16 cellular contexts compared by ENCODE assay signal in genomic region chr1:15936025-15936424, GRCh38.
"Had no signal": no experiment of that assay in that cellular context is flagged by ENCODE, and none has a peak within 500 bp of the region (broad histone marks: within the 10 kb centered on the region; RNA-seq: fewer than 3 reads in every experiment).

No MANE protein-coding gene starts in this region.

- H3K27ac Mint-ChIP-seq: activated naive CD8-positive, alpha-beta T cell treated with anti-CD3 and anti-CD28 coated beads, Interleukin-2, amount 10 ng/mL, durations not matched to agents 7 days and 5 days; activated T-cell treated with anti-CD3 and anti-CD28 coated beads, Interleukin-2, amount 50 U/mL, for 72 hours had no signal

- H3K9me3 Mint-ChIP-seq: activated CD4-positive, alpha-beta memory T cell treated with anti-CD3 and anti-CD28 coated beads for 36 hours; activated naive CD8-positive, alpha-beta T cell treated with anti-CD3 and anti-CD28 coated beads, Interleukin-2, amount 10 ng/mL, durations not matched to agents 7 days and 5 days; activated T-cell treated with anti-CD3 and anti-CD28 coated beads, Interleukin-2, amount 50 U/mL, for 72 hours; effector memory CD8-positive, alpha-beta T cell; naive thymus-derived CD8-positive, alpha-beta T cell had no signal

- DNase-seq: activated CD4-positive, alpha-beta memory T cell treated with anti-CD3 and anti-CD28 coated beads for 36 hours; activated effector memory CD4-positive, alpha-beta T cell treated with anti-CD3 and anti-CD28 coated beads, Interleukin-2, amount 50 U/mL, for 16 hours; activated naive CD8-positive, alpha-beta T cell treated with anti-CD3 and anti-CD28 coated beads, Interleukin-2, amount 10 ng/mL, durations not matched to agents 7 days and 5 days; activated T-cell treated with anti-CD3 and anti-CD28 coated beads, Interleukin-2, amount 50 U/mL, for 72 hours; body of pancreas; effector memory CD8-positive, alpha-beta T cell; left cardiac atrium; mesendoderm; naive thymus-derived CD8-positive, alpha-beta T cell; sigmoid colon; stimulated activated CD4-positive, alpha-beta T cell treated with anti-CD3 and anti-CD28 coated beads, Interleukin-4, amount 100 ng/mL, for 24 hours; stimulated activated naive CD4-positive, alpha-beta T cell; SW 1271; transverse colon; WERI-Rb-1 had no signal

- H3K27me3 Mint-ChIP-seq: activated CD4-positive, alpha-beta memory T cell treated with anti-CD3 and anti-CD28 coated beads for 36 hours; activated naive CD8-positive, alpha-beta T cell treated with anti-CD3 and anti-CD28 coated beads, Interleukin-2, amount 10 ng/mL, durations not matched to agents 7 days and 5 days; effector memory CD8-positive, alpha-beta T cell; naive thymus-derived CD8-positive, alpha-beta T cell had no signal

- H3K4me3 Mint-ChIP-seq: activated CD4-positive, alpha-beta memory T cell treated with anti-CD3 and anti-CD28 coated beads for 36 hours; activated naive CD8-positive, alpha-beta T cell treated with anti-CD3 and anti-CD28 coated beads, Interleukin-2, amount 10 ng/mL, durations not matched to agents 7 days and 5 days; activated T-cell treated with anti-CD3 and anti-CD28 coated beads, Interleukin-2, amount 50 U/mL, for 72 hours; effector memory CD8-positive, alpha-beta T cell had no signal

- ATAC-seq: body of pancreas; effector memory CD8-positive, alpha-beta T cell; left cardiac atrium; naive thymus-derived CD8-positive, alpha-beta T cell; pancreas had no signal
